ENCODE assay signal across 15 cellular contexts in the genomic region with DNA sequence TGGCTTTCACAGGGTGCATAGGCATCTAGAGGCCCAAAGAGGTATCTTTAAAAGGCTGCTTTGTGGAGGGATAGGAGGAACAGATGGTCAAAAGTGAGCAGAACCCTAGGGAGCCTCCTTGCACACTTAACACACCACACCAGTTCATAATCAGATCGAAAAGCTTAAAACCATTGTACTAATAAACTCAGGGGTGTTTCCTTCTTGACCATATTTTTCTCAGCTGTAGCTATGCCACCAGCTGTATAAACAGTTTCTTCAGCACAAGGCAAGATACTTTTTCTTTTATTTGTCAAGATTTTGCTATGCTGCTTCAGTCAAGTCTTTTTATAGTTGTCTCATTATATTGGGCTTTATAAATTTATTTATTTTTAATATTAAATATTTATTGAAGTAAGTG.
"Had no signal": no experiment of that assay in that cellular context is flagged by ENCODE, and none has a peak within 500 bp of the region (broad histone marks: within the 10 kb centered on the region; RNA-seq: fewer than 3 reads in every experiment).

No MANE protein-coding gene starts in this region.

- DNase-seq: activated CD4-positive, alpha-beta T cell treated with anti-CD3 and anti-CD28 coated beads, Interleukin-2, amount 10 ng/mL, durations not matched to agents 7 days and 5 days; activated CD8-positive, alpha-beta memory T cell treated with anti-CD3 and anti-CD28 coated beads, Interleukin-2, amount 50 U/mL, for 4 hours; activated naive CD4-positive, alpha-beta T cell treated with anti-CD3 and anti-CD28 coated beads, Interleukin-2, amount 50 U/mL, for 16 hours; activated T-cell treated with anti-CD3 and anti-CD28 coated beads, Interleukin-2, amount 50 U/mL, for 4 hours; effector CD8-positive, alpha-beta T cell; esophagus squamous epithelium; hypothalamus; nucleus accumbens; posterior cingulate gyrus; retina; transverse colon had no signal

- ATAC-seq: activated T-cell treated with anti-CD3 and anti-CD28 coated beads, Interleukin-2, amount 50 U/mL, for 4 hours had no signal

- H3K4me3 ChIP-seq: ascending aorta, breast epithelium, esophagus squamous epithelium, skin epidermis, suprapubic skin, transverse colon had no signal
